19 cellular contexts compared by ENCODE assay signal in genomic region chr5:128403350-128403749, GRCh38.
"Had no signal": no experiment of that assay in that cellular context is flagged by ENCODE, and none has a peak within 500 bp of the region (broad histone marks: within the 10 kb centered on the region; RNA-seq: fewer than 3 reads in every experiment).

No MANE protein-coding gene starts in this region.

- H3K4me1 Mint-ChIP-seq: activated CD4-positive, alpha-beta T cell treated with anti-CD3 and anti-CD28 coated beads, Interleukin-2, amount 10 ng/mL, durations not matched to agents 24 days and 14 days; activated naive CD8-positive, alpha-beta T cell treated with anti-CD3 and anti-CD28 coated beads, Interleukin-2, amount 10 ng/mL, durations not matched to agents 7 days and 5 days; activated T-helper 17 cell treated with anti-CD3 and anti-CD28 coated beads, Interleukin-2, amount 50 U/mL, for 72 hours; central memory CD8-positive, alpha-beta T cell had no signal

- ATAC-seq: activated CD8-positive, alpha-beta T cell treated with anti-CD3 and anti-CD28 coated beads for 36 hours; activated T-helper 17 cell treated with anti-CD3 and anti-CD28 coated beads, Interleukin-2, amount 50 U/mL, for 72 hours; body of pancreas; left lobe of liver; right cardiac atrium had no signal

- H3K4me3 ChIP-seq: body of pancreas, colonic mucosa, lung, stomach had no signal

- H3K27ac ChIP-seq: body of pancreas, colonic mucosa, stomach had no signal

- H3K9me3 Mint-ChIP-seq: activated CD4-positive, alpha-beta T cell treated with anti-CD3 and anti-CD28 coated beads, Interleukin-2, amount 10 ng/mL, durations not matched to agents 24 days and 14 days; activated CD8-positive, alpha-beta T cell treated with anti-CD3 and anti-CD28 coated beads for 36 hours; activated naive CD8-positive, alpha-beta T cell treated with anti-CD3 and anti-CD28 coated beads, Interleukin-2, amount 10 ng/mL, durations not matched to agents 7 days and 5 days had no signal

- H3K9me3 ChIP-seq: body of pancreas, colonic mucosa, stomach had no signal

- H3K36me3 ChIP-seq: colonic mucosa, stomach had no signal

- H3K36me3 Mint-ChIP-seq: activated naive CD8-positive, alpha-beta T cell treated with anti-CD3 and anti-CD28 coated beads, Interleukin-2, amount 10 ng/mL, durations not matched to agents 7 days and 5 days had no signal

- DNase-seq: activated CD4-positive, alpha-beta T cell treated with anti-CD3 and anti-CD28 coated beads, Interleukin-2, amount 10 ng/mL, durations not matched to agents 24 days and 14 days; activated CD8-positive, alpha-beta T cell treated with anti-CD3 and anti-CD28 coated beads for 36 hours; activated naive CD4-positive, alpha-beta T cell treated with Interleukin-2 at 50 U/mL for 16 hours; activated naive CD8-positive, alpha-beta T cell treated with anti-CD3 and anti-CD28 coated beads, Interleukin-2, amount 10 ng/mL, durations not matched to agents 7 days and 5 days; activated T-cell treated with anti-CD3 and anti-CD28 coated beads, Interleukin-2, amount 50 U/mL, for 1 hour; body of pancreas; colonic mucosa; kidney; nephron progenitor cell; occipital lobe; right cardiac atrium; stomach; trophoblast cell had no signal

- H3K27me3 Mint-ChIP-seq: activated CD4-positive, alpha-beta T cell treated with anti-CD3 and anti-CD28 coated beads, Interleukin-2, amount 10 ng/mL, durations not matched to agents 24 days and 14 days; activated CD8-positive, alpha-beta T cell treated with anti-CD3 and anti-CD28 coated beads for 36 hours; activated naive CD8-positive, alpha-beta T cell treated with anti-CD3 and anti-CD28 coated beads, Interleukin-2, amount 10 ng/mL, durations not matched to agents 7 days and 5 days; central memory CD8-positive, alpha-beta T cell had no signal

- H3K4me1 ChIP-seq: body of pancreas, colonic mucosa, stomach had no signal

- H3K4me3 Mint-ChIP-seq: activated CD4-positive, alpha-beta T cell treated with anti-CD3 and anti-CD28 coated beads, Interleukin-2, amount 10 ng/mL, durations not matched to agents 24 days and 14 days; activated CD8-positive, alpha-beta T cell treated with anti-CD3 and anti-CD28 coated beads for 36 hours; activated naive CD8-positive, alpha-beta T cell treated with anti-CD3 and anti-CD28 coated beads, Interleukin-2, amount 10 ng/mL, durations not matched to agents 7 days and 5 days; activated T-helper 17 cell treated with anti-CD3 and anti-CD28 coated beads, Interleukin-2, amount 50 U/mL, for 72 hours; central memory CD8-positive, alpha-beta T cell; mesothelial cell of epicardium; nephron progenitor cell had no signal

- H3K27me3 ChIP-seq: body of pancreas, colonic mucosa, stomach had no signal

- H3K27ac Mint-ChIP-seq: activated CD4-positive, alpha-beta T cell treated with anti-CD3 and anti-CD28 coated beads, Interleukin-2, amount 10 ng/mL, durations not matched to agents 24 days and 14 days; activated CD8-positive, alpha-beta T cell treated with anti-CD3 and anti-CD28 coated beads for 36 hours; activated naive CD8-positive, alpha-beta T cell treated with anti-CD3 and anti-CD28 coated beads, Interleukin-2, amount 10 ng/mL, durations not matched to agents 7 days and 5 days; activated T-helper 17 cell treated with anti-CD3 and anti-CD28 coated beads, Interleukin-2, amount 50 U/mL, for 72 hours; nephron progenitor cell had no signal

- FAIRE-seq: frontal cortex, kidney had no signal
